In the genomic region with DNA sequence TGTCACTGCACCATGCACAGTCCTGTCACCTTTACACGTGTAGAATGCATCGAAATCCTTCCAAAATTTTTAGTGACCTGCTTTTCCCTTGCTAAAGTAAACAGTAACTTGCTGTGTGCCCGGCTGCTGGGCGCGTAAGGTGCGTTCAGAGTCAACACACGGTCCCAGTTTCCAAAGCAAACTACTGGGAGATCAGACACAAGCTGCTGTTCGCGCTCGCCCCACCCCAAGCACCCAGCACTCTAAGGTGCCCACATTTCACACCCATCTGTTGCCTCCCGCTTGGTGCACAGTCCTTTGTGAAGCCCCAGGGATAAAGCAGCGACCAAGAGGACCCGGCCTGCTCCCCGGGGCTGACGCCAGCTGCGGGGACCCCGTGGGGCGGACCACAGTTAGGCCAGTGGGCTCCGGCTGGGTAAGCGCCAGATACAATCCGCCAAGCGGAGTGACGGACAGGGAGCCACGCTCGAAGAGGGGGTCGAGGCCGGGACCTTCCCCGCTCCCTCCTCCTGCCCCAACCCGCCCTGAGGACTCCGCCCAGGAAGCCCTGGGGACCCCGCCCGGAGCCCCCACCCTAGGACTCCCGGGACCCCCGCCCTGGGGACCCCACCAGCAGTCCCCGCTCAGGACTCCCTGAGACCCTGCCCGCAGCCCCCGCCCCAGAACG, we compare ENCODE assay signal across 8 cellular contexts. TPM values are rescaled to one million over a fixed set of nuclear protein-coding genes. Genes with fewer than 3 reads are reported as not detected.
DNase-seq lines count a peak whose midpoint lies in the region; ATAC-seq and TF ChIP-seq lines count a peak whose summit lies in the region.

No MANE protein-coding gene starts in this region.

- H3K27me3 ChIP-seq in HAP-1 (ENCODE audit: low read depth) (no peaks in the 10 kb centered on the region), foreskin keratinocyte (no peaks in the 10 kb centered on the region), neuron (ENCODE audit: insufficient read depth, low read length) (no peaks in the 10 kb centered on the region)

- in situ Hi-C loops in HAP-1 (cut with MboI; ENCODE audit: low sequenced_read_pairs): loop anchor here (5.0 kb wide), 1 partner anchor 34 kb away; the partner anchor contains the start of gene RAN

- DNase-seq in GM12865 (ENCODE audit: low read depth) (peak; percentile 29), HAP-1 (ENCODE audit: low spot score in 2 of 2) (peak; percentile 27 to 57), NCI-H1092 treated with DMSO at 0.1 percent for 48 hours (lab: John Stamatoyannopoulos, UW) (peak; percentile 52), activated T-cell treated with anti-CD3 and anti-CD28 coated beads for 48 hours (ENCODE audit: low read depth) (peak; percentile 8), foreskin keratinocyte (peak in 1 of 2 donors; percentile 38), H4 (ENCODE audit: low spot score) (no peak), CD1c-positive myeloid dendritic cell (ENCODE audit: extremely low spot score) (no peak)

- H3K4me1 ChIP-seq in HAP-1 (peaks cover 9% of the 10 kb centered on the region), foreskin keratinocyte (peaks cover 7% of the 10 kb centered on the region), neuron (ENCODE audit: insufficient read depth, low read length) (peaks cover 14% of the 10 kb centered on the region)

- H3K4me3 ChIP-seq in GM12865 (ENCODE audit: low read depth, low read length): peak overlapping the region; percentile 65
- H3K4me3 ChIP-seq in HAP-1: peak overlapping the region; percentile 67
- peak overlapping the region; percentile 77 for H3K4me3 ChIP-seq in neuron (ENCODE audit: low read length)

- peak; percentile 52 for ATAC-seq in foreskin keratinocyte

- TF ChIP-seq CTCF in GM12865 (IDR thresholded peaks at IDR 0.05; ENCODE audit: insufficient read depth, low read depth, low read length, missing control alignments) (no peak), foreskin keratinocyte (conservative IDR thresholded peaks at IDR 0.05) (no peak)

- H3K36me3 ChIP-seq in HAP-1 (replicated peaks) (no peaks in the 10 kb centered on the region), neuron (ENCODE audit: insufficient read depth, low read length) (no peaks in the 10 kb centered on the region)

- no peaks in the 10 kb centered on the region for H3K9me3 ChIP-seq in HAP-1
- H3K9me3 ChIP-seq in neuron (ENCODE audit: low read length): no peaks in the 10 kb centered on the region

- H2AFZ ChIP-seq in neuron (ENCODE audit: low read depth, low read length): peak overlapping the region; percentile 8

- no peak overlapping the region for H3K27ac ChIP-seq in foreskin keratinocyte

RNA-seq across cellular contexts. Expression of gene STX2, which starts 0.6 kb away (rescaled TPM):
- total RNA-seq in foreskin keratinocyte: 19.0 and 21.3 TPM in 2 replicates
- 10.3 and 11.7 TPM in 2 replicates for polyA plus RNA-seq in foreskin keratinocyte
- total RNA-seq in H4 (2014; rRNA removed; shearing (Covaris generic)): 19.6 and 20.5 TPM in 2 replicates

RNA-seq across cellular contexts. Expression of gene RAN, which starts 33.4 kb away (rescaled TPM):
- total RNA-seq in foreskin keratinocyte: 1,308 and 1,316 TPM in 2 replicates
- polyA plus RNA-seq in foreskin keratinocyte: 1,431 and 1,595 TPM in 2 replicates
- 983 and 1,090 TPM in 2 replicates for total RNA-seq in H4 (2014; rRNA removed; shearing (Covaris generic))

Comparison
In these comparisons a context has a peak if more than half of its experiments do, and no peak if none do; other contexts are left out.
1. DNase-seq: peak in GM12865 (single experiment), HAP-1 (2 of 2), NCI-H1092 treated with DMSO at 0.1 percent for 48 hours (single experiment) and activated T-cell treated with anti-CD3 and anti-CD28 coated beads for 48 hours (single experiment); none in H4 (single experiment) and CD1c-positive myeloid dendritic cell (single experiment).
2. Peak in every context shown above with its lines, with median percentiles within 50 percentile points of each other: H3K4me3 ChIP-seq.